Comparison of ENCODE assay signal across 1 cellular context in the genomic region with DNA sequence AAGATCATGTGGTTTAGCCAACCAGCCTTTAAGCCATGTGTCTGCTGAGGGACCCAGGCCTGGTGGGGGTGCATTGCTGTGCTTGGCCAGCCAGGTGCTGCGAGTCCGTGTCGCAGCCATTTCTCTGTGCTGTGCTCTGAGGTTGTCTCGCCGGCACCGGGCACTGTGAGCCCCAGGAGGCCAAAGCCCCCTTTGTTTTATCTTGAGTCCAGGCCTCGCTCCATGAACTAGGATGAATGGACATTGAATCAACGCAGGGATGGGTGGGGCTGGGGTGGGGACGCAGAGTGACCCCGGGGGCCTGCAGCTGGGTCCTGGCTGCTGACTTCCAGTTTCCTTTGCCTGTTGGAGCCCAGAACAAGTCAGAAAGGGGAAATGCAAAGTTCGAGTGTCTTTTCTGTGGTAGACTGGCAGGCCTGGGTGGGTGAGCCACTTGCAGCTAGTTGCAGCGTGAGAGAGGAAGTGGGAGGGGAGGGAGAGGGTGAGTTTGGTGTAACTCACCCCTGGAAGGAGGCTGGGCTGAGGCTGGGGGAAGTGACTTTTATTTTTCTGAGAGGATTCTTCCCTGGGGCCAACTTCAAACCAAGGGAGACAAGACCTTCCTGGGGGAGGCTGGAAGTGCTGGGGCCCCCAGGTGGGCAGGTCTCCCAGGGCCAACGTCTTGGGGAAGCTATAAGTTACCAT.
A peak's percentile ranks its signal among the peaks of the same experiment; 100 is the strongest.
TF ChIP-seq lines count a peak whose summit lies in the region.

No MANE protein-coding gene starts in this region.

TF ChIP-seq in GM12878, 131 proteins besides CTCF, POLR2A, EP300 and RAD21 (continued from another document and continues in another):
- TF ChIP-seq, protein P1, sequence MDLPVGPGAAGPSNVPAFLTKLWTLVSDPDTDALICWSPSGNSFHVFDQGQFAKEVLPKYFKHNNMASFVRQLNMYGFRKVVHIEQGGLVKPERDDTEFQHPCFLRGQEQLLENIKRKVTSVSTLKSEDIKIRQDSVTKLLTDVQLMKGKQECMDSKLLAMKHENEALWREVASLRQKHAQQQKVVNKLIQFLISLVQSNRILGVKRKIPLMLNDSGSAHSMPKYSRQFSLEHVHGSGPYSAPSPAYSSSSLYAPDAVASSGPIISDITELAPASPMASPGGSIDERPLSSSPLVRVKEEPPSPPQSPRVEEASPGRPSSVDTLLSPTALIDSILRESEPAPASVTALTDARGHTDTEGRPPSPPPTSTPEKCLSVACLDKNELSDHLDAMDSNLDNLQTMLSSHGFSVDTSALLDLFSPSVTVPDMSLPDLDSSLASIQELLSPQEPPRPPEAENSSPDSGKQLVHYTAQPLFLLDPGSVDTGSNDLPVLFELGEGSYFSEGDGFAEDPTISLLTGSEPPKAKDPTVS (IDR thresholded peaks at IDR 0.05; ENCODE audit: low read depth, low read length): no peak
- peak; percentile 69 for TF ChIP-seq ATF7 (IDR thresholded peaks at IDR 0.05; ENCODE audit: low read depth)
- TF ChIP-seq SUZ12 (IDR thresholded peaks at IDR 0.05; ENCODE audit: unreplicated experiment): no peak
- peak; percentile 67 to 69 for TF ChIP-seq BHLHE40 (IDR thresholded peaks at IDR 0.05; ENCODE audit: borderline replicate concordance in 1 of 2, low read depth in 2 of 2, low read length in 1 of 2)
- no peak for TF ChIP-seq TARDBP (IDR thresholded peaks at IDR 0.05; ENCODE audit: borderline replicate concordance)
- TF ChIP-seq SIX5 (IDR thresholded peaks at IDR 0.05; ENCODE audit: low read depth, low read length, severe bottlenecking): peak; percentile 20
- TF ChIP-seq NRF1 (conservative IDR thresholded peaks at IDR 0.05; ENCODE audit: low read depth, low read length): no peak
- 0 out of 2 replicates have a peak, but pooled peaks have one; percentile 19 for TF ChIP-seq TCF3 (IDR thresholded peaks at IDR 0.05; ENCODE audit: borderline replicate concordance, insufficient read depth, low read depth, low read length)
- 0 out of 2 replicates have a peak, but pooled peaks have one; percentile 13 for TF ChIP-seq JUND (IDR thresholded peaks at IDR 0.05; ENCODE audit: low read depth, low read length)
- no peak for TF ChIP-seq ZNF622 (IDR thresholded peaks at IDR 0.05)
- TF ChIP-seq, protein P2, sequence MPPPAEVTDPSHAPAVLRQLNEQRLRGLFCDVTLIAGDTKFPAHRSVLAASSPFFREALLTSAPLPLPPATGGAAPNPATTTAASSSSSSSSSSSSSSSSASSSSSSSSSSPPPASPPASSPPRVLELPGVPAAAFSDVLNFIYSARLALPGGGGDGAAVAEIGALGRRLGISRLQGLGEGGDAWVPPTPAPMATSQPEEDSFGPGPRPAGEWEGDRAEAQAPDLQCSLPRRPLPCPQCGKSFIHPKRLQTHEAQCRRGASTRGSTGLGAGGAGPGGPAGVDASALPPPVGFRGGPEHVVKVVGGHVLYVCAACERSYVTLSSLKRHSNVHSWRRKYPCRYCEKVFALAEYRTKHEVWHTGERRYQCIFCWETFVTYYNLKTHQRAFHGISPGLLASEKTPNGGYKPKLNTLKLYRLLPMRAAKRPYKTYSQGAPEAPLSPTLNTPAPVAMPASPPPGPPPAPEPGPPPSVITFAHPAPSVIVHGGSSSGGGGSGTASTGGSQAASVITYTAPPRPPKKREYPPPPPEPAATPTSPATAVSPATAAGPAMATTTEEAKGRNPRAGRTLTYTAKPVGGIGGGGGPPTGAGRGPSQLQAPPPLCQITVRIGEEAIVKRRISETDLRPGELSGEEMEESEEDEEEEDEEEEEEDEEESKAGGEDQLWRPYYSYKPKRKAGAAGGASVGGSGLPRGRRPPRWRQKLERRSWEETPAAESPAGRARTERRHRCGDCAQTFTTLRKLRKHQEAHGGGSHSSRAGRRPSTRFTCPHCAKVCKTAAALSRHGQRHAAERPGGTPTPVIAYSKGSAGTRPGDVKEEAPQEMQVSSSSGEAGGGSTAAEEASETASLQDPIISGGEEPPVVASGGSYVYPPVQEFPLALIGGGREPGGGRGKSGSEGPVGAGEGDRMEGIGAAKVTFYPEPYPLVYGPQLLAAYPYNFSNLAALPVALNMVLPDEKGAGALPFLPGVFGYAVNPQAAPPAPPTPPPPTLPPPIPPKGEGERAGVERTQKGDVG (CRISPR knock-in tag; IDR thresholded peaks at IDR 0.05): no peak
- TF ChIP-seq, protein P3, sequence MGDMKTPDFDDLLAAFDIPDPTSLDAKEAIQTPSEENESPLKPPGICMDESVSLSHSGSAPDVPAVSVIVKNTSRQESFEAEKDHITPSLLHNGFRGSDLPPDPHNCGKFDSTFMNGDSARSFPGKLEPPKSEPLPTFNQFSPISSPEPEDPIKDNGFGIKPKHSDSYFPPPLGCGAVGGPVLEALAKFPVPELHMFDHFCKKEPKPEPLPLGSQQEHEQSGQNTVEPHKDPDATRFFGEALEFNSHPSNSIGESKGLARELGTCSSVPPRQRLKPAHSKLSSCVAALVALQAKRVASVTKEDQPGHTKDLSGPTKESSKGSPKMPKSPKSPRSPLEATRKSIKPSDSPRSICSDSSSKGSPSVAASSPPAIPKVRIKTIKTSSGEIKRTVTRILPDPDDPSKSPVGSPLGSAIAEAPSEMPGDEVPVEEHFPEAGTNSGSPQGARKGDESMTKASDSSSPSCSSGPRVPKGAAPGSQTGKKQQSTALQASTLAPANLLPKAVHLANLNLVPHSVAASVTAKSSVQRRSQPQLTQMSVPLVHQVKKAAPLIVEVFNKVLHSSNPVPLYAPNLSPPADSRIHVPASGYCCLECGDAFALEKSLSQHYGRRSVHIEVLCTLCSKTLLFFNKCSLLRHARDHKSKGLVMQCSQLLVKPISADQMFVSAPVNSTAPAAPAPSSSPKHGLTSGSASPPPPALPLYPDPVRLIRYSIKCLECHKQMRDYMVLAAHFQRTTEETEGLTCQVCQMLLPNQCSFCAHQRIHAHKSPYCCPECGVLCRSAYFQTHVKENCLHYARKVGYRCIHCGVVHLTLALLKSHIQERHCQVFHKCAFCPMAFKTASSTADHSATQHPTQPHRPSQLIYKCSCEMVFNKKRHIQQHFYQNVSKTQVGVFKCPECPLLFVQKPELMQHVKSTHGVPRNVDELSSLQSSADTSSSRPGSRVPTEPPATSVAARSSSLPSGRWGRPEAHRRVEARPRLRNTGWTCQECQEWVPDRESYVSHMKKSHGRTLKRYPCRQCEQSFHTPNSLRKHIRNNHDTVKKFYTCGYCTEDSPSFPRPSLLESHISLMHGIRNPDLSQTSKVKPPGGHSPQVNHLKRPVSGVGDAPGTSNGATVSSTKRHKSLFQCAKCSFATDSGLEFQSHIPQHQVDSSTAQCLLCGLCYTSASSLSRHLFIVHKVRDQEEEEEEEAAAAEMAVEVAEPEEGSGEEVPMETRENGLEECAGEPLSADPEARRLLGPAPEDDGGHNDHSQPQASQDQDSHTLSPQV (IDR thresholded peaks at IDR 0.05): no peak
- TF ChIP-seq, protein P4, sequence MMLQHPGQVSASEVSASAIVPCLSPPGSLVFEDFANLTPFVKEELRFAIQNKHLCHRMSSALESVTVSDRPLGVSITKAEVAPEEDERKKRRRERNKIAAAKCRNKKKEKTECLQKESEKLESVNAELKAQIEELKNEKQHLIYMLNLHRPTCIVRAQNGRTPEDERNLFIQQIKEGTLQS (IDR thresholded peaks at IDR 0.05; ENCODE audit: borderline replicate concordance, extremely low read depth, low read depth, low read length): no peak
- TF ChIP-seq, protein P5, sequence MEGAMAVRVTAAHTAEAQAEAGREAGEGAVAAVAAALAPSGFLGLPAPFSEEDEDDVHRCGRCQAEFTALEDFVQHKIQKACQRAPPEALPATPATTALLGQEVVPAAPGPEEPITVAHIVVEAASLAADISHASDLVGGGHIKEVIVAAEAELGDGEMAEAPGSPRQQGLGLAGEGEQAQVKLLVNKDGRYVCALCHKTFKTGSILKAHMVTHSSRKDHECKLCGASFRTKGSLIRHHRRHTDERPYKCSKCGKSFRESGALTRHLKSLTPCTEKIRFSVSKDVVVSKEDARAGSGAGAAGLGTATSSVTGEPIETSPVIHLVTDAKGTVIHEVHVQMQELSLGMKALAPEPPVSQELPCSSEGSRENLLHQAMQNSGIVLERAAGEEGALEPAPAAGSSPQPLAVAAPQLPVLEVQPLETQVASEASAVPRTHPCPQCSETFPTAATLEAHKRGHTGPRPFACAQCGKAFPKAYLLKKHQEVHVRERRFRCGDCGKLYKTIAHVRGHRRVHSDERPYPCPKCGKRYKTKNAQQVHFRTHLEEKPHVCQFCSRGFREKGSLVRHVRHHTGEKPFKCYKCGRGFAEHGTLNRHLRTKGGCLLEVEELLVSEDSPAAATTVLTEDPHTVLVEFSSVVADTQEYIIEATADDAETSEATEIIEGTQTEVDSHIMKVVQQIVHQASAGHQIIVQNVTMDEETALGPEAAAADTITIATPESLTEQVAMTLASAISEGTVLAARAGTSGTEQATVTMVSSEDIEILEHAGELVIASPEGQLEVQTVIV (IDR thresholded peaks at IDR 0.05; ENCODE audit: borderline replicate concordance, partially characterized antibody): no peak
- TF ChIP-seq, protein P6, sequence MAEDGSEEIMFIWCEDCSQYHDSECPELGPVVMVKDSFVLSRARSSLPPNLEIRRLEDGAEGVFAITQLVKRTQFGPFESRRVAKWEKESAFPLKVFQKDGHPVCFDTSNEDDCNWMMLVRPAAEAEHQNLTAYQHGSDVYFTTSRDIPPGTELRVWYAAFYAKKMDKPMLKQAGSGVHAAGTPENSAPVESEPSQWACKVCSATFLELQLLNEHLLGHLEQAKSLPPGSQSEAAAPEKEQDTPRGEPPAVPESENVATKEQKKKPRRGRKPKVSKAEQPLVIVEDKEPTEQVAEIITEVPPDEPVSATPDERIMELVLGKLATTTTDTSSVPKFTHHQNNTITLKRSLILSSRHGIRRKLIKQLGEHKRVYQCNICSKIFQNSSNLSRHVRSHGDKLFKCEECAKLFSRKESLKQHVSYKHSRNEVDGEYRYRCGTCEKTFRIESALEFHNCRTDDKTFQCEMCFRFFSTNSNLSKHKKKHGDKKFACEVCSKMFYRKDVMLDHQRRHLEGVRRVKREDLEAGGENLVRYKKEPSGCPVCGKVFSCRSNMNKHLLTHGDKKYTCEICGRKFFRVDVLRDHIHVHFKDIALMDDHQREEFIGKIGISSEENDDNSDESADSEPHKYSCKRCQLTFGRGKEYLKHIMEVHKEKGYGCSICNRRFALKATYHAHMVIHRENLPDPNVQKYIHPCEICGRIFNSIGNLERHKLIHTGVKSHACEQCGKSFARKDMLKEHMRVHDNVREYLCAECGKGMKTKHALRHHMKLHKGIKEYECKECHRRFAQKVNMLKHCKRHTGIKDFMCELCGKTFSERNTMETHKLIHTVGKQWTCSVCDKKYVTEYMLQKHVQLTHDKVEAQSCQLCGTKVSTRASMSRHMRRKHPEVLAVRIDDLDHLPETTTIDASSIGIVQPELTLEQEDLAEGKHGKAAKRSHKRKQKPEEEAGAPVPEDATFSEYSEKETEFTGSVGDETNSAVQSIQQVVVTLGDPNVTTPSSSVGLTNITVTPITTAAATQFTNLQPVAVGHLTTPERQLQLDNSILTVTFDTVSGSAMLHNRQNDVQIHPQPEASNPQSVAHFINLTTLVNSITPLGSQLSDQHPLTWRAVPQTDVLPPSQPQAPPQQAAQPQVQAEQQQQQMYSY (CRISPR knock-in tag; IDR thresholded peaks at IDR 0.05): no peak
- TF ChIP-seq JUNB (IDR thresholded peaks at IDR 0.05): no peak
- peak; percentile 48 to 91; a peak in 3 of 4 replicates for TF ChIP-seq SRF (IDR thresholded peaks at IDR 0.05; ENCODE audit: low read depth in 2 of 2, low read length in 2 of 2)
- TF ChIP-seq, protein P7, sequence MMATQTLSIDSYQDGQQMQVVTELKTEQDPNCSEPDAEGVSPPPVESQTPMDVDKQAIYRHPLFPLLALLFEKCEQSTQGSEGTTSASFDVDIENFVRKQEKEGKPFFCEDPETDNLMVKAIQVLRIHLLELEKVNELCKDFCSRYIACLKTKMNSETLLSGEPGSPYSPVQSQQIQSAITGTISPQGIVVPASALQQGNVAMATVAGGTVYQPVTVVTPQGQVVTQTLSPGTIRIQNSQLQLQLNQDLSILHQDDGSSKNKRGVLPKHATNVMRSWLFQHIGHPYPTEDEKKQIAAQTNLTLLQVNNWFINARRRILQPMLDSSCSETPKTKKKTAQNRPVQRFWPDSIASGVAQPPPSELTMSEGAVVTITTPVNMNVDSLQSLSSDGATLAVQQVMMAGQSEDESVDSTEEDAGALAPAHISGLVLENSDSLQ (IDR thresholded peaks at IDR 0.05): peak; percentile 86
- TF ChIP-seq SMC3 (IDR thresholded peaks at IDR 0.05; ENCODE audit: borderline replicate concordance, low read length): peak; percentile 30; the same call in 1 of the 2 replicates
- TF ChIP-seq MEF2B (IDR thresholded peaks at IDR 0.05; ENCODE audit: partially characterized antibody, poor library complexity, severe bottlenecking): no peak
- TF ChIP-seq KDM1A (IDR thresholded peaks at IDR 0.05; ENCODE audit: borderline replicate concordance): no peak
- peak; percentile 57; the same call in 1 of the 2 replicates for TF ChIP-seq MTA2 (IDR thresholded peaks at IDR 0.05; ENCODE audit: low read depth)
- no peak for TF ChIP-seq RAD51 (IDR thresholded peaks at IDR 0.05)
- peak; percentile 42; the same call in 1 of the 2 replicates for TF ChIP-seq TCF12 (IDR thresholded peaks at IDR 0.05; ENCODE audit: low read depth, low read length)
- TF ChIP-seq, protein P8, sequence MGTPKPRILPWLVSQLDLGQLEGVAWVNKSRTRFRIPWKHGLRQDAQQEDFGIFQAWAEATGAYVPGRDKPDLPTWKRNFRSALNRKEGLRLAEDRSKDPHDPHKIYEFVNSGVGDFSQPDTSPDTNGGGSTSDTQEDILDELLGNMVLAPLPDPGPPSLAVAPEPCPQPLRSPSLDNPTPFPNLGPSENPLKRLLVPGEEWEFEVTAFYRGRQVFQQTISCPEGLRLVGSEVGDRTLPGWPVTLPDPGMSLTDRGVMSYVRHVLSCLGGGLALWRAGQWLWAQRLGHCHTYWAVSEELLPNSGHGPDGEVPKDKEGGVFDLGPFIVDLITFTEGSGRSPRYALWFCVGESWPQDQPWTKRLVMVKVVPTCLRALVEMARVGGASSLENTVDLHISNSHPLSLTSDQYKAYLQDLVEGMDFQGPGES (IDR thresholded peaks at IDR 0.05): no peak
- no peak; the same call in 1 of the 2 replicates for TF ChIP-seq RCOR1 (conservative IDR thresholded peaks at IDR 0.05; ENCODE audit: low read depth, low read length)
- TF ChIP-seq CREB1 (IDR thresholded peaks at IDR 0.05; ENCODE audit: low read depth): 0 out of 2 replicates have a peak, but pooled peaks have one; percentile 42
- TF ChIP-seq, protein P9, sequence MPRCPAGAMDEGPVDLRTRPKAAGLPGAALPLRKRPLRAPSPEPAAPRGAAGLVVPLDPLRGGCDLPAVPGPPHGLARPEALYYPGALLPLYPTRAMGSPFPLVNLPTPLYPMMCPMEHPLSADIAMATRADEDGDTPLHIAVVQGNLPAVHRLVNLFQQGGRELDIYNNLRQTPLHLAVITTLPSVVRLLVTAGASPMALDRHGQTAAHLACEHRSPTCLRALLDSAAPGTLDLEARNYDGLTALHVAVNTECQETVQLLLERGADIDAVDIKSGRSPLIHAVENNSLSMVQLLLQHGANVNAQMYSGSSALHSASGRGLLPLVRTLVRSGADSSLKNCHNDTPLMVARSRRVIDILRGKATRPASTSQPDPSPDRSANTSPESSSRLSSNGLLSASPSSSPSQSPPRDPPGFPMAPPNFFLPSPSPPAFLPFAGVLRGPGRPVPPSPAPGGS (IDR thresholded peaks at IDR 0.05; ENCODE audit: borderline replicate concordance, insufficient read depth, low read depth, low read length, poor library complexity, severe bottlenecking): peak; percentile 30
- TF ChIP-seq CEBPB (IDR thresholded peaks at IDR 0.05; ENCODE audit: borderline replicate concordance in 1 of 2, low read depth in 2 of 2, low read length in 2 of 2): no peak
- TF ChIP-seq, protein P10, sequence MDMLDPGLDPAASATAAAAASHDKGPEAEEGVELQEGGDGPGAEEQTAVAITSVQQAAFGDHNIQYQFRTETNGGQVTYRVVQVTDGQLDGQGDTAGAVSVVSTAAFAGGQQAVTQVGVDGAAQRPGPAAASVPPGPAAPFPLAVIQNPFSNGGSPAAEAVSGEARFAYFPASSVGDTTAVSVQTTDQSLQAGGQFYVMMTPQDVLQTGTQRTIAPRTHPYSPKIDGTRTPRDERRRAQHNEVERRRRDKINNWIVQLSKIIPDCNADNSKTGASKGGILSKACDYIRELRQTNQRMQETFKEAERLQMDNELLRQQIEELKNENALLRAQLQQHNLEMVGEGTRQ (IDR thresholded peaks at IDR 0.05; ENCODE audit: borderline replicate concordance, low read depth, low read length): no peak
